1 cellular context compared by ENCODE assay signal in the genomic region with DNA sequence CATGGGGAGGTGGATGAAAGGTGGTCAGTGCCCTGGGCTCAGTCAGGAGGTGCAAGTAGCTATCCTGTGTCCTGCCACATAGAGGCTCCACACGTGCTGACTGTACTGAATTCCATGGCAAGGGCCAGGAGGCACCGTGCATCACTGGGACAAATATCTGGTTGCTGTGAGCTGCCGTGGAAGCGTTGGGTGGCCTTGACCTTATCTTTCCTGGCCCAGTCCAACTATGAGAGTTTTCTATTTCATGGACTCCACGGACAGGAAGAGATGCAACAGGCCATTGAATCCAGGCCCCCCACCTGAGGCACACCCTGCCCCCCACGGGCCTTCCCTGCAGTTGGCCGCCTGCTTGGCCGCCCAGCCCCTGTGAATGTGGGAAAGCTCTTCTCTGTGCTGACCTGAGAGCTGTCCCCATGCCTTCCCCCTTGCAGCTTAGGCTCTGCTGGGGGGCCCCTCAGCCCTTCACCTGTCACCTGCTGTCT.
TF ChIP-seq lines count a peak whose summit lies in the region.

No MANE protein-coding gene starts in this region.

TF ChIP-seq in HepG2, 621 proteins besides CTCF, POLR2A, EP300 and RAD21 (continued from another document and continues in another):
- TF ChIP-seq SP2 (CRISPR knock-in tag; IDR thresholded peaks at IDR 0.05) (no peak), SKI (IDR thresholded peaks at IDR 0.05; ENCODE audit: partially characterized antibody) (no peak), BCL6 (CRISPR knock-in tag; IDR thresholded peaks at IDR 0.05) (no peak), ZNF577 (CRISPR knock-in tag; IDR thresholded peaks at IDR 0.05; ENCODE audit: borderline replicate concordance, low read depth) (no peak), HOXA3 (CRISPR knock-in tag; IDR thresholded peaks at IDR 0.05) (peak; percentile 23; the same call in 1 of the 2 replicates), ETV5 (CRISPR knock-in tag; IDR thresholded peaks at IDR 0.05; ENCODE audit: borderline replicate concordance) (peak; percentile 29; the same call in 1 of the 2 replicates), PHF8 (CRISPR knock-in tag; IDR thresholded peaks at IDR 0.05) (peak; percentile 19; the same call in 1 of the 2 replicates), KAT8 (CRISPR knock-in tag; IDR thresholded peaks at IDR 0.05) (no peak), ZNF839 (CRISPR knock-in tag; IDR thresholded peaks at IDR 0.05; ENCODE audit: borderline replicate concordance) (no peak), MAX (IDR thresholded peaks at IDR 0.05) (peak; percentile 74), ZMYM4 (CRISPR knock-in tag; IDR thresholded peaks at IDR 0.05) (0 out of 2 replicates have a peak, but pooled peaks have one; percentile 31), RXRB (CRISPR knock-in tag; IDR thresholded peaks at IDR 0.05; ENCODE audit: borderline replicate concordance) (peak; percentile 81), ZNF672 (CRISPR knock-in tag; IDR thresholded peaks at IDR 0.05) (no peak), NCOA1 (CRISPR knock-in tag; IDR thresholded peaks at IDR 0.05) (0 out of 2 replicates have a peak, but pooled peaks have one; percentile 11), ZNF101 (CRISPR knock-in tag; IDR thresholded peaks at IDR 0.05; ENCODE audit: borderline replicate concordance, low read depth) (no peak), HDAC6 (IDR thresholded peaks at IDR 0.05; ENCODE audit: low read depth, low read length) (no peak), U2AF1 (optimal IDR thresholded peaks at IDR 0.05; ENCODE audit: low read depth, low read length) (no peak), ZFX (CRISPR knock-in tag; IDR thresholded peaks at IDR 0.05; ENCODE audit: low read depth) (no peak), ZBTB21 (CRISPR knock-in tag; IDR thresholded peaks at IDR 0.05) (no peak), ZNF3 (CRISPR knock-in tag; IDR thresholded peaks at IDR 0.05) (no peak), ZFY (CRISPR knock-in tag; IDR thresholded peaks at IDR 0.05) (no peak), SCMH1 (CRISPR knock-in tag; IDR thresholded peaks at IDR 0.05; ENCODE audit: borderline replicate concordance) (no peak), MAFF (IDR thresholded peaks at IDR 0.05; ENCODE audit: low read depth, low read length) (0 out of 2 replicates have a peak, but pooled peaks have one; percentile 33), ZNF30 (CRISPR knock-in tag; IDR thresholded peaks at IDR 0.05) (no peak), CHD2 (IDR thresholded peaks at IDR 0.05; ENCODE audit: low read depth, low read length) (no peak), NFYC (CRISPR knock-in tag; IDR thresholded peaks at IDR 0.05) (no peak)
- TF ChIP-seq, protein P1, sequence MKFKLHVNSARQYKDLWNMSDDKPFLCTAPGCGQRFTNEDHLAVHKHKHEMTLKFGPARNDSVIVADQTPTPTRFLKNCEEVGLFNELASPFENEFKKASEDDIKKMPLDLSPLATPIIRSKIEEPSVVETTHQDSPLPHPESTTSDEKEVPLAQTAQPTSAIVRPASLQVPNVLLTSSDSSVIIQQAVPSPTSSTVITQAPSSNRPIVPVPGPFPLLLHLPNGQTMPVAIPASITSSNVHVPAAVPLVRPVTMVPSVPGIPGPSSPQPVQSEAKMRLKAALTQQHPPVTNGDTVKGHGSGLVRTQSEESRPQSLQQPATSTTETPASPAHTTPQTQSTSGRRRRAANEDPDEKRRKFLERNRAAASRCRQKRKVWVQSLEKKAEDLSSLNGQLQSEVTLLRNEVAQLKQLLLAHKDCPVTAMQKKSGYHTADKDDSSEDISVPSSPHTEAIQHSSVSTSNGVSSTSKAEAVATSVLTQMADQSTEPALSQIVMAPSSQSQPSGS (CRISPR knock-in tag; IDR thresholded peaks at IDR 0.05), result no peak
- TF ChIP-seq, protein P2, sequence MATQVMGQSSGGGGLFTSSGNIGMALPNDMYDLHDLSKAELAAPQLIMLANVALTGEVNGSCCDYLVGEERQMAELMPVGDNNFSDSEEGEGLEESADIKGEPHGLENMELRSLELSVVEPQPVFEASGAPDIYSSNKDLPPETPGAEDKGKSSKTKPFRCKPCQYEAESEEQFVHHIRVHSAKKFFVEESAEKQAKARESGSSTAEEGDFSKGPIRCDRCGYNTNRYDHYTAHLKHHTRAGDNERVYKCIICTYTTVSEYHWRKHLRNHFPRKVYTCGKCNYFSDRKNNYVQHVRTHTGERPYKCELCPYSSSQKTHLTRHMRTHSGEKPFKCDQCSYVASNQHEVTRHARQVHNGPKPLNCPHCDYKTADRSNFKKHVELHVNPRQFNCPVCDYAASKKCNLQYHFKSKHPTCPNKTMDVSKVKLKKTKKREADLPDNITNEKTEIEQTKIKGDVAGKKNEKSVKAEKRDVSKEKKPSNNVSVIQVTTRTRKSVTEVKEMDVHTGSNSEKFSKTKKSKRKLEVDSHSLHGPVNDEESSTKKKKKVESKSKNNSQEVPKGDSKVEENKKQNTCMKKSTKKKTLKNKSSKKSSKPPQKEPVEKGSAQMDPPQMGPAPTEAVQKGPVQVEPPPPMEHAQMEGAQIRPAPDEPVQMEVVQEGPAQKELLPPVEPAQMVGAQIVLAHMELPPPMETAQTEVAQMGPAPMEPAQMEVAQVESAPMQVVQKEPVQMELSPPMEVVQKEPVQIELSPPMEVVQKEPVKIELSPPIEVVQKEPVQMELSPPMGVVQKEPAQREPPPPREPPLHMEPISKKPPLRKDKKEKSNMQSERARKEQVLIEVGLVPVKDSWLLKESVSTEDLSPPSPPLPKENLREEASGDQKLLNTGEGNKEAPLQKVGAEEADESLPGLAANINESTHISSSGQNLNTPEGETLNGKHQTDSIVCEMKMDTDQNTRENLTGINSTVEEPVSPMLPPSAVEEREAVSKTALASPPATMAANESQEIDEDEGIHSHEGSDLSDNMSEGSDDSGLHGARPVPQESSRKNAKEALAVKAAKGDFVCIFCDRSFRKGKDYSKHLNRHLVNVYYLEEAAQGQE (IDR thresholded peaks at IDR 0.05; ENCODE audit: borderline replicate concordance in 1 of 2, low read depth in 1 of 2, low read length in 2 of 2), result no peak
- TF ChIP-seq, protein P3, sequence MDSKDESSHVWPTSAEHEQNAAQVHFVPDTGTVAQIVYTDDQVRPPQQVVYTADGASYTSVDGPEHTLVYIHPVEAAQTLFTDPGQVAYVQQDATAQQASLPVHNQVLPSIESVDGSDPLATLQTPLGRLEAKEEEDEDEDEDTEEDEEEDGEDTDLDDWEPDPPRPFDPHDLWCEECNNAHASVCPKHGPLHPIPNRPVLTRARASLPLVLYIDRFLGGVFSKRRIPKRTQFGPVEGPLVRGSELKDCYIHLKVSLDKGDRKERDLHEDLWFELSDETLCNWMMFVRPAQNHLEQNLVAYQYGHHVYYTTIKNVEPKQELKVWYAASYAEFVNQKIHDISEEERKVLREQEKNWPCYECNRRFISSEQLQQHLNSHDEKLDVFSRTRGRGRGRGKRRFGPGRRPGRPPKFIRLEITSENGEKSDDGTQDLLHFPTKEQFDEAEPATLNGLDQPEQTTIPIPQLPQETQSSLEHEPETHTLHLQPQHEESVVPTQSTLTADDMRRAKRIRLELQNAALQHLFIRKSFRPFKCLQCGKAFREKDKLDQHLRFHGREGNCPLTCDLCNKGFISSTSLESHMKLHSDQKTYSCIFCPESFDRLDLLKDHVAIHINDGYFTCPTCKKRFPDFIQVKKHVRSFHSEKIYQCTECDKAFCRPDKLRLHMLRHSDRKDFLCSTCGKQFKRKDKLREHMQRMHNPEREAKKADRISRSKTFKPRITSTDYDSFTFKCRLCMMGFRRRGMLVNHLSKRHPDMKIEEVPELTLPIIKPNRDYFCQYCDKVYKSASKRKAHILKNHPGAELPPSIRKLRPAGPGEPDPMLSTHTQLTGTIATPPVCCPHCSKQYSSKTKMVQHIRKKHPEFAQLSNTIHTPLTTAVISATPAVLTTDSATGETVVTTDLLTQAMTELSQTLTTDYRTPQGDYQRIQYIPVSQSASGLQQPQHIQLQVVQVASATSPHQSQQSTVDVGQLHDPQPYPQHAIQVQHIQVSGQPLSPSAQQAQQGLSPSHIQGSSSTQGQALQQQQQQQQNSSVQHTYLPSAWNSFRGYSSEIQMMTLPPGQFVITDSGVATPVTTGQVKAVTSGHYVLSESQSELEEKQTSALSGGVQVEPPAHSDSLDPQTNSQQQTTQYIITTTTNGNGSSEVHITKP (CRISPR knock-in tag; IDR thresholded peaks at IDR 0.05; ENCODE audit: low read depth), result no peak
- TF ChIP-seq, protein P4, sequence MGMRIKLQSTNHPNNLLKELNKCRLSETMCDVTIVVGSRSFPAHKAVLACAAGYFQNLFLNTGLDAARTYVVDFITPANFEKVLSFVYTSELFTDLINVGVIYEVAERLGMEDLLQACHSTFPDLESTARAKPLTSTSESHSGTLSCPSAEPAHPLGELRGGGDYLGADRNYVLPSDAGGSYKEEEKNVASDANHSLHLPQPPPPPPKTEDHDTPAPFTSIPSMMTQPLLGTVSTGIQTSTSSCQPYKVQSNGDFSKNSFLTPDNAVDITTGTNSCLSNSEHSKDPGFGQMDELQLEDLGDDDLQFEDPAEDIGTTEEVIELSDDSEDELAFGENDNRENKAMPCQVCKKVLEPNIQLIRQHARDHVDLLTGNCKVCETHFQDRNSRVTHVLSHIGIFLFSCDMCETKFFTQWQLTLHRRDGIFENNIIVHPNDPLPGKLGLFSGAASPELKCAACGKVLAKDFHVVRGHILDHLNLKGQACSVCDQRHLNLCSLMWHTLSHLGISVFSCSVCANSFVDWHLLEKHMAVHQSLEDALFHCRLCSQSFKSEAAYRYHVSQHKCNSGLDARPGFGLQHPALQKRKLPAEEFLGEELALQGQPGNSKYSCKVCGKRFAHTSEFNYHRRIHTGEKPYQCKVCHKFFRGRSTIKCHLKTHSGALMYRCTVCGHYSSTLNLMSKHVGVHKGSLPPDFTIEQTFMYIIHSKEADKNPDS (CRISPR knock-in tag; IDR thresholded peaks at IDR 0.05), result no peak
- TF ChIP-seq, protein P5, sequence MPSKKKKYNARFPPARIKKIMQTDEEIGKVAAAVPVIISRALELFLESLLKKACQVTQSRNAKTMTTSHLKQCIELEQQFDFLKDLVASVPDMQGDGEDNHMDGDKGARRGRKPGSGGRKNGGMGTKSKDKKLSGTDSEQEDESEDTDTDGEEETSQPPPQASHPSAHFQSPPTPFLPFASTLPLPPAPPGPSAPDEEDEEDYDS (CRISPR knock-in tag; IDR thresholded peaks at IDR 0.05), result no peak
- TF ChIP-seq, protein P6, sequence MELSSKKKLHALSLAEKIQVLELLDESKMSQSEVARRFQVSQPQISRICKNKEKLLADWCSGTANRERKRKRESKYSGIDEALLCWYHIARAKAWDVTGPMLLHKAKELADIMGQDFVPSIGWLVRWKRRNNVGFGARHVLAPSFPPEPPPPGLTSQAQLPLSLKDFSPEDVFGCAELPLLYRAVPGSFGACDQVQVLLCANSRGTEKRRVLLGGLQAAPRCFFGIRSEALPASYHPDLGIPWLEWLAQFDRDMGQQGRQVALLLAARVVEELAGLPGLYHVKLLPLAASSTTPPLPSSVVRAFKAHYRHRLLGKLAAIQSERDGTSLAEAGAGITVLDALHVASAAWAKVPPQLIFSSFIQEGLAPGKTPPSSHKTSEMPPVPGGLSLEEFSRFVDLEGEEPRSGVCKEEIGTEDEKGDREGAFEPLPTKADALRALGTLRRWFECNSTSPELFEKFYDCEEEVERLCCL (CRISPR knock-in tag; IDR thresholded peaks at IDR 0.05; ENCODE audit: borderline replicate concordance), result no peak
- TF ChIP-seq, protein P7, sequence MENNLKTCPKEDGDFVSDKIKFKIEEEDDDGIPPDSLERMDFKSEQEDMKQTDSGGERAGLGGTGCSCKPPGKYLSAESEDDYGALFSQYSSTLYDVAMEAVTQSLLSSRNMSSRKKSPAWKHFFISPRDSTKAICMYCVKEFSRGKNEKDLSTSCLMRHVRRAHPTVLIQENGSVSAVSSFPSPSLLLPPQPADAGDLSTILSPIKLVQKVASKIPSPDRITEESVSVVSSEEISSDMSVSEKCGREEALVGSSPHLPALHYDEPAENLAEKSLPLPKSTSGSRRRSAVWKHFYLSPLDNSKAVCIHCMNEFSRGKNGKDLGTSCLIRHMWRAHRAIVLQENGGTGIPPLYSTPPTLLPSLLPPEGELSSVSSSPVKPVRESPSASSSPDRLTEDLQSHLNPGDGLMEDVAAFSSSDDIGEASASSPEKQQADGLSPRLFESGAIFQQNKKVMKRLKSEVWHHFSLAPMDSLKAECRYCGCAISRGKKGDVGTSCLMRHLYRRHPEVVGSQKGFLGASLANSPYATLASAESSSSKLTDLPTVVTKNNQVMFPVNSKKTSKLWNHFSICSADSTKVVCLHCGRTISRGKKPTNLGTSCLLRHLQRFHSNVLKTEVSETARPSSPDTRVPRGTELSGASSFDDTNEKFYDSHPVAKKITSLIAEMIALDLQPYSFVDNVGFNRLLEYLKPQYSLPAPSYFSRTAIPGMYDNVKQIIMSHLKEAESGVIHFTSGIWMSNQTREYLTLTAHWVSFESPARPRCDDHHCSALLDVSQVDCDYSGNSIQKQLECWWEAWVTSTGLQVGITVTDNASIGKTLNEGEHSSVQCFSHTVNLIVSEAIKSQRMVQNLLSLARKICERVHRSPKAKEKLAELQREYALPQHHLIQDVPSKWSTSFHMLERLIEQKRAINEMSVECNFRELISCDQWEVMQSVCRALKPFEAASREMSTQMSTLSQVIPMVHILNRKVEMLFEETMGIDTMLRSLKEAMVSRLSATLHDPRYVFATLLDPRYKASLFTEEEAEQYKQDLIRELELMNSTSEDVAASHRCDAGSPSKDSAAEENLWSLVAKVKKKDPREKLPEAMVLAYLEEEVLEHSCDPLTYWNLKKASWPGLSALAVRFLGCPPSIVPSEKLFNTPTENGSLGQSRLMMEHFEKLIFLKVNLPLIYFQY (CRISPR knock-in tag; IDR thresholded peaks at IDR 0.05; ENCODE audit: borderline replicate concordance), result peak; percentile 55; the same call in 1 of the 2 replicates
- TF ChIP-seq, protein P8, sequence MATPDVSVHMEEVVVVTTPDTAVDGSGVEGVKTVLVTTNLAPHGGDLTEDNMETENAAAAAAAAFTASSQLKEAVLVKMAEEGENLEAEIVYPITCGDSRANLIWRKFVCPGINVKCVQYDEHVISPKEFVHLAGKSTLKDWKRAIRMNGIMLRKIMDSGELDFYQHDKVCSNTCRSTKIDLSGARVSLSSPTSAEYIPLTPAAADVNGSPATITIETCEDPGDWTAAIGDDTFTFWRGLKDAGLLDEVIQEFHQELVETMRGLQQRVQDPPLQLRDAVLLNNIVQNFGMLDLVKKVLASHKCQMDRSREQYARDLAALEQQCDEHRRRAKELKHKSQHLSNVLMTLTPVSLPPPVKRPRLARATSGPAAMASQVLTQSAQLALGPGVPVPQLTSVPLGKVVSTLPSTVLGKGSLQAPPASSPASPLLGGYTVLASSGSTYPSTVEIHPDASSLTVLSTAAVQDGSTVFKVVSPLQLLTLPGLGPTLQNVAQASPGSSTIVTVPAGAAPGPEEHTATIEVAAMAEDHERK (CRISPR knock-in tag; IDR thresholded peaks at IDR 0.05; ENCODE audit: low read depth), result no peak
- TF ChIP-seq, protein P9, sequence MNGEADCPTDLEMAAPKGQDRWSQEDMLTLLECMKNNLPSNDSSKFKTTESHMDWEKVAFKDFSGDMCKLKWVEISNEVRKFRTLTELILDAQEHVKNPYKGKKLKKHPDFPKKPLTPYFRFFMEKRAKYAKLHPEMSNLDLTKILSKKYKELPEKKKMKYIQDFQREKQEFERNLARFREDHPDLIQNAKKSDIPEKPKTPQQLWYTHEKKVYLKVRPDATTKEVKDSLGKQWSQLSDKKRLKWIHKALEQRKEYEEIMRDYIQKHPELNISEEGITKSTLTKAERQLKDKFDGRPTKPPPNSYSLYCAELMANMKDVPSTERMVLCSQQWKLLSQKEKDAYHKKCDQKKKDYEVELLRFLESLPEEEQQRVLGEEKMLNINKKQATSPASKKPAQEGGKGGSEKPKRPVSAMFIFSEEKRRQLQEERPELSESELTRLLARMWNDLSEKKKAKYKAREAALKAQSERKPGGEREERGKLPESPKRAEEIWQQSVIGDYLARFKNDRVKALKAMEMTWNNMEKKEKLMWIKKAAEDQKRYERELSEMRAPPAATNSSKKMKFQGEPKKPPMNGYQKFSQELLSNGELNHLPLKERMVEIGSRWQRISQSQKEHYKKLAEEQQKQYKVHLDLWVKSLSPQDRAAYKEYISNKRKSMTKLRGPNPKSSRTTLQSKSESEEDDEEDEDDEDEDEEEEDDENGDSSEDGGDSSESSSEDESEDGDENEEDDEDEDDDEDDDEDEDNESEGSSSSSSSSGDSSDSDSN (CRISPR knock-in tag; IDR thresholded peaks at IDR 0.05), result no peak
